8 cellular contexts compared by ENCODE assay signal in the genomic region with DNA sequence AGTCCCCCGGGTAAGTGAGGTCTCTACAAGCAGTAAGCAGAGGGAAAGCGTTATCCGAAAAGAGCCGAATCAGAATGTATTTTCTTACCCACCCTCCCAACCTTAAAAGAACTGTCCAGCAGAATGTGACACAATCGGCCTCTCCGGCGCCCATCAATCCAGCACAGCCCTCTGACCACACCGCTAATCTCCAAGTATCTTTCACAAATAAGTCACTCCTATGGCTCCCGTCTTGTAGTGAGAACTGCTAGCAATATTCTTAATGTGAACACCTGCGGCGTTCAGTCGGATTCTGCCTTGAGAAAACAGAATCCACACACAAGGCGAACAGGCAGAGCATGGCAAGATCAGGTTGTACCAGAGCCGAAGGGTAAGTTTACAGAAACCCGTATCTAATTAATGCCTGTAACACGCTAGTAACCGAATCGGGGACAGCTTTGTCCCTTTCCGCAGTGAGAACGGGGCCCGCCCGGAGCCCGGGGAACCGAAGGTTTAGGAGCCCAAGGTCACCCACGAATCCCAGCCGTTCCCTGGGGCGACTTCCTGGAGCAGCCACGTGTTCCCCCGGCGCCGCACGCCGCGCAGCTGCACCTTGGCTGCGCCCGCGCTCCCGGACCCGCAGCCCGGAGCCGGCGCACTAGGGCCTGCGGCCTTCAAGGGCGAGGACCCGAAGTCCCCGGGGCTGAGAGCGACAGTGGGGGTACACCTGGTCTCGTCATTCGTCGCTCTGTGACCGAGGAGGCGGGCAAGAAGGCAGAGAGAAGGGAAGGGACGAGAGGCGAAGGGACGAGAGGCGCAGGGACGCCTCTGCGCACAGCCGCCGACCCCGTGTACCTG. TPM values are rescaled to one million over a fixed set of nuclear protein-coding genes. Genes with fewer than 3 reads are reported as not detected.
A peak's percentile ranks its signal among the peaks of the same experiment; 100 is the strongest.
DNase-seq lines count a peak whose midpoint lies in the region; ATAC-seq, FAIRE-seq and TF ChIP-seq lines count a peak whose summit lies in the region.

No MANE protein-coding gene starts in this region.

- peaks cover 57% of the 10 kb centered on the region for H3K79me2 ChIP-seq in GM12878 (ENCODE audit: control insufficient read depth, insufficient read depth, low read length)

- TF ChIP-seq RAD21 in GM12878 (IDR thresholded peaks at IDR 0.05; ENCODE audit: insufficient read depth, low read depth, low read length), result no peak

- TF ChIP-seq CTCF in GM10266 (IDR thresholded peaks at IDR 0.05; ENCODE audit: control insufficient read depth, insufficient read depth, low read depth, missing control alignments) (no peak), GM12878 (IDR thresholded peaks at IDR 0.05 in 2 of 3, conservative IDR thresholded peaks at IDR 0.05 in 1 of 3; ENCODE audit: control insufficient read depth in 2 of 3, extremely low read depth in 1 of 3, insufficient read depth in 1 of 3, low read depth in 3 of 3, low read length in 3 of 3) (no peak), gastrocnemius medialis (IDR thresholded peaks at IDR 0.05 in 4 of 5, conservative IDR thresholded peaks at IDR 0.05 in 1 of 5) (no peak)

- FAIRE-seq in GM12878 (lab: Jason Lieb, UNC), result no peak
- no peak for FAIRE-seq in RCC 7860 (lab: Jason Lieb, UNC)

- H3K4me3 ChIP-seq in GM12878, result peak overlapping the region; percentile 94
- H3K4me3 ChIP-seq in iPS-15b (ENCODE audit: low read depth, low read length), result peak overlapping the region; percentile 61
- H3K4me3 ChIP-seq in gastrocnemius medialis, result peak overlapping the region; percentile 70 to 98 (median 92)

- H3K4me2 ChIP-seq in GM12878 (ENCODE audit: control insufficient read depth, insufficient read depth), result peak overlapping the region; percentile 86

- H3K9ac ChIP-seq in GM12878 (ENCODE audit: control insufficient read depth, insufficient read depth, low read length) (peak overlapping the region; percentile 86), iPS-15b (ENCODE audit: low read depth, low read length) (peak overlapping the region; percentile 93)

- peaks cover 5% of the 10 kb centered on the region; the same call in 1 of the 2 replicates for H4K20me1 ChIP-seq in GM12878 (ENCODE audit: control insufficient read depth, insufficient read depth)

- RAD21 ChIA-PET in GM12878 (lab: Charles Lee; ENCODE audit: unreplicated experiment), result interaction anchor here (0.9 to 7.4 kb wide), 4 partner anchors 15 to 105 kb away, joined by 3 to 52 read pairs (median 30); no protein-coding TSS in a partner anchor

- H3K27ac ChIP-seq in GM12878 (ENCODE audit: control insufficient read depth, insufficient read depth), result peak overlapping the region; percentile 96
- H3K27ac ChIP-seq in gastrocnemius medialis, result peak overlapping the region; percentile 89 to 100 (median 98)

- TF ChIP-seq EP300 in GM12878 (IDR thresholded peaks at IDR 0.05; ENCODE audit: borderline replicate concordance in 1 of 2, control insufficient read depth in 1 of 2, low read depth in 2 of 2, low read length in 2 of 2), result no peak

- no peaks in the 10 kb centered on the region; the same call in 2 of the 3 replicates for H3K9me3 ChIP-seq in GM12878 (replicated peaks; ENCODE audit: control insufficient read depth, insufficient read depth, low read length)
- H3K9me3 ChIP-seq in iPS-15b (ENCODE audit: control insufficient read depth, insufficient read depth, low read length), result no peaks in the 10 kb centered on the region
- no peaks in the 10 kb centered on the region for H3K9me3 ChIP-seq in gastrocnemius medialis

- H3K27me3 ChIP-seq in GM12878 (replicated peaks in 1 of 2; ENCODE audit: control insufficient read depth in 2 of 2, insufficient read depth in 2 of 2, low read length in 1 of 2), result no peaks in the 10 kb centered on the region
- no peaks in the 10 kb centered on the region for H3K27me3 ChIP-seq in iPS-15b (ENCODE audit: control insufficient read depth, insufficient read depth, low read length)
- no peaks in the 10 kb centered on the region for H3K27me3 ChIP-seq in gastrocnemius medialis

- CTCF ChIA-PET in HEK293T (lab: Yijun Ruan, JAX), result no interaction called here
- CTCF ChIA-PET in GM12878 (lab: Yijun Ruan, JAX), result interaction anchor here (1.4 kb wide), 1 partner anchor 10 kb away, joined by 3 read pairs; no protein-coding TSS in a partner anchor

- H3K36me3 ChIP-seq in GM12878 (ENCODE audit: control insufficient read depth in 2 of 2, insufficient read depth in 2 of 2, low read length in 1 of 2) (peaks cover under 1 to 21% of the 10 kb centered on the region in 2 experiments; a peak in 3 of 4 replicates), iPS-15b (ENCODE audit: control insufficient read depth, insufficient read depth, low read length) (peaks cover 3% of the 10 kb centered on the region), gastrocnemius medialis (peaks cover 0 to 9% of the 10 kb centered on the region in 2 donors)

- BruUV-seq in GM12878 (replicated peaks; lab: Mats Ljungman, UMichigan), result no TSS peak

- in situ Hi-C loops in GM12878 (cut with MboI), result no loop called here
- in situ Hi-C loops in gastrocnemius medialis (cut with MboI; ENCODE audit: low sequenced_read_pairs in 4 of 4), result loop anchor here in 1 of 4 donors (25.0 kb wide), 1 partner anchor 431 kb away; a partner anchor contains a TSS

- no peak overlapping the region for H2AFZ ChIP-seq in GM12878 (ENCODE audit: control insufficient read depth, low read depth, low read length)

- TF ChIP-seq POLR2A in GM12878 (IDR thresholded peaks at IDR 0.05; ENCODE audit: low read depth, low read length) (no peak), gastrocnemius medialis (IDR thresholded peaks at IDR 0.05) (no peak)

- peaks cover 8% of the 10 kb centered on the region for H3K4me1 ChIP-seq in GM12878 (ENCODE audit: control insufficient read depth, insufficient read depth, low read length)
- H3K4me1 ChIP-seq in iPS-15b (ENCODE audit: control insufficient read depth, insufficient read depth, low read length), result peaks cover 4% of the 10 kb centered on the region
- H3K4me1 ChIP-seq in gastrocnemius medialis, result peaks cover 31 to 40% of the 10 kb centered on the region in 2 donors

- SMC1A ChIA-PET in GM12878 (lab: Charles Lee; ENCODE audit: uncharacterized antibody, unreplicated experiment), result interaction anchor here (0.7 to 12.5 kb wide), 9 partner anchors 11 to 106 kb away, joined by 3 to 155 read pairs (median 19); no protein-coding TSS in a partner anchor

- POLR2A ChIA-PET in HEK293T (lab: Yijun Ruan, JAX) (interaction anchor here (1.2 kb wide), 1 partner anchor 11 kb away, joined by 3 read pairs; no protein-coding TSS in a partner anchor), GM12878 (lab: Charles Lee) (interaction anchor here (1.1 to 8.5 kb wide), 8 partner anchors 9 to 103 kb away, joined by 3 to 85 read pairs (median 9); no protein-coding TSS in a partner anchor)

- DNase-seq in GM10266 (ENCODE audit: extremely low spot score), result peak; percentile 69
- peak; percentile 42 for DNase-seq in HEK293T (ENCODE audit: extremely low spot score)
- peak; percentile 34 for DNase-seq in MV-4-11 (lab: John Stamatoyannopoulos, UW)
- peak; percentile 29 for DNase-seq in T-helper 9 cell
- DNase-seq in GM12878 (ENCODE audit: low read depth, low spot score), result no peak
- peak; percentile 66 to 78 for DNase-seq in gastrocnemius medialis
- no peak for DNase-seq in RCC 7860 (ENCODE audit: low spot score)

- intact Hi-C loops in GM12878 (cut with micrococcal nuclease; ENCODE audit: unreplicated experiment) (no loop called here), gastrocnemius medialis (cut with DNase I; ENCODE audit: low total_unique reads) (loop anchor here (5.0 kb wide), 1 partner anchor 786 kb away; a partner anchor contains a TSS)

- peak; percentile 69 for ATAC-seq in GM12878
- ATAC-seq in gastrocnemius medialis, result peak; percentile 83 to 88

- under 1% methylated on average over 61 of the region's 61 CpGs for WGBS in GM12878 (ENCODE audit: insufficient coverage, insufficient replicate concordance, low lambda C conversion rate, missing lambda C conversion rate)

TF ChIP-seq in HEK293T, 16 proteins besides CTCF, POLR2A, EP300 and RAD21 (continues in another document):
- TF ChIP-seq HDGF (IDR thresholded peaks at IDR 0.05; ENCODE audit: borderline replicate concordance) (no peak), SP1 (IDR thresholded peaks at IDR 0.05) (no peak), ZNF384 (IDR thresholded peaks at IDR 0.05) (no peak), NFRKB (IDR thresholded peaks at IDR 0.05) (no peak), BHLHE40 (IDR thresholded peaks at IDR 0.05; ENCODE audit: borderline replicate concordance) (no peak), FOXK2 (IDR thresholded peaks at IDR 0.05) (no peak), LEF1 (IDR thresholded peaks at IDR 0.05; ENCODE audit: borderline replicate concordance) (no peak), FOXA1 (IDR thresholded peaks at IDR 0.05) (no peak), ARNT (IDR thresholded peaks at IDR 0.05) (no peak), SUZ12 (IDR thresholded peaks at IDR 0.05) (no peak)

RNA-seq across cellular contexts. Expression of a gene that starts 0.7 kb away (rescaled TPM):
- 1,474 and 1,543 TPM in 2 replicates for total RNA-seq in GM12878 (2013; cell fraction: nucleolus; rRNA removed)
- total RNA-seq in GM12878 (2014; rRNA removed), result 325 and 365 TPM in 2 replicates
- 306 and 308 TPM in 2 replicates for total RNA-seq in GM12878 (2014; rRNA removed; fragmentation: Illumina TruSeq; extraction: Trizol)
- 356 and 373 TPM in 2 replicates for total RNA-seq in GM12878 (2021)
- polyA plus RNA-seq in GM12878 (2011; ENCODE audit: low read depth), result 147 TPM
- polyA plus RNA-seq in GM12878 (2011; rRNA removed), result 368 and 477 TPM in 2 replicates
- polyA plus RNA-seq in GM12878 (2011; cell fraction: cytosol; rRNA removed), result 111 and 144 TPM in 2 replicates
- polyA plus RNA-seq in GM12878 (2011; cell fraction: nucleus; rRNA removed), result 375 and 515 TPM in 2 replicates
- 227 and 250 TPM in 2 replicates for polyA plus RNA-seq in GM12878 (2012)
- 218 and 272 TPM in 2 replicates for polyA plus RNA-seq in GM12878 (2014; fragmentation: Illumina TruSeq; extraction: Trizol)
- polyA plus RNA-seq in GM12878 (2014; fragmentation: Nextera tagmentation; extraction: Ambion mirVana), result 100 to 1,000 TPM; 123 to 132 TPM
- 152 and 164 TPM in 2 replicates for polyA plus RNA-seq in GM12878 (2014; rRNA removed)
- 100 to 1,000 TPM; 468 to 526 TPM for polyA plus RNA-seq in GM12878 (2016; fragmentation: Nextera tagmentation; extraction: Ambion mirVana)
- polyA minus RNA-seq in GM12878 (2011; rRNA and poly(A)+ RNA removed), result 462 and 911 TPM in 2 replicates
- polyA minus RNA-seq in GM12878 (2011; cell fraction: cytosol; rRNA and poly(A)+ RNA removed), result 210 and 215 TPM in 2 replicates
- polyA minus RNA-seq in GM12878 (2011; cell fraction: nucleus; rRNA and poly(A)+ RNA removed), result 318 and 391 TPM in 2 replicates
- 100 to 1,000 TPM in 1 of 4 donors, 10 to 100 TPM in 3; 23.1 to 162 (median 56.3) TPM for total RNA-seq in gastrocnemius medialis

Comparison
In these comparisons a context has a peak if more than half of its experiments do, and no peak if none do; other contexts are left out.
1. DNase-seq: peak in GM10266 (single experiment), HEK293T (single experiment), MV-4-11 (single experiment), T-helper 9 cell (single experiment) and gastrocnemius medialis (2 of 2); none in GM12878 (single experiment) and RCC 7860 (single experiment).
2. Peak in every context shown above with its lines, with median percentiles within 50 percentile points of each other: H3K4me3 ChIP-seq.